1 cellular context compared by ENCODE assay signal in the genomic region with DNA sequence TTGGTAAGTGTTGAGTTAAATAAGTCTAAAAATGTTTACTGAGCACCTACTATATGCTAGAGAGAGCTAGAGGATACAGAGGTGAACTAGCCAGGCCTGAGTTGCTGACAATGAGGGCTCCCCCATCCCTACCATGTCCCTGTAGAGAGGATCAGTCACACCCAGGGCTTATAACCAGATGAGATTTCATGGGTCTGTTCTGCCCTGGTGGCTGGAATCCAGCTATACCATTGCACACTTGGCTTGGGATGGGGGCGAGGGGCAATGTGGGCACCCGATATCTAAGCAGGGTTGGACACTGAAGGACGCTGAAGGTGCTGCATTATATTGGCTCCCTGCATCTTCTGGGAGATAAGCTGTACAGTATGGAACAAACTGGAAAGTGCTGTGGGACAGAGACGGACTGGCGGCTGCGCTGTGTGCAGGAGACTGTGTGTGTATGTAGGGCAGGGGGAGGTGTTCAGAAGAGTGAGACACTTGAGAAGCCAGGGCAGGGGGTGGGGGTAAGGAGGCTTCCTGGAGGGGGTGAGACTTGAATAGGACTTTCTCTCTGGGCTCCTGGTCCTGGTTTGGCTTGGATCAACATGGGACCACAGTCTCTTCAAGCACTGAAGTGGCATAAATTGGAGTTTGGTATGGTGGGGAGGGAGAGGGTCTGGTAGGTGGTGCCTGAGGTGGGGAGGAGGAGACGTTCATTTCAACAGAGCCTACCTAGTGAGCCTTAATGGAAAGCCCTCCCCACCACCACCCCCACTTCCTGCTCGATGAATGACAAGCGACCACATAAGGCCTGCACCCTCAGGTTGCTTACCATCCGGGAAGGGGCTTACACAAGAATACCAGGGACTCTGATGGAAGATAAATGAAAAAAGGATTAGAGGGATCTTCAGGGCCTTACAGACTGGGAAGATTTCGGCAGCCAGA.
TF ChIP-seq lines count a peak whose summit lies in the region.

No MANE protein-coding gene starts in this region.

TF ChIP-seq in GM12878, 131 proteins besides CTCF, POLR2A, EP300 and RAD21:
- TF ChIP-seq CBX5 (IDR thresholded peaks at IDR 0.05; ENCODE audit: low read depth) (peak; percentile 47; the same call in 1 of the 2 replicates), SIN3A (IDR thresholded peaks at IDR 0.05; ENCODE audit: low read depth, low read length) (0 out of 2 replicates have a peak, but pooled peaks have one; percentile 34), ZNF217 (IDR thresholded peaks at IDR 0.05) (no peak), TCF12 (IDR thresholded peaks at IDR 0.05; ENCODE audit: low read depth, low read length) (no peak), IKZF1 (conservative IDR thresholded peaks at IDR 0.05) (0 out of 2 replicates have a peak, but pooled peaks have one; percentile 14), POLR2AphosphoS2 (IDR thresholded peaks at IDR 0.05; ENCODE audit: low read depth, low read length) (peak; percentile 47; the same call in 1 of the 2 replicates), USF2 (IDR thresholded peaks at IDR 0.05; ENCODE audit: borderline replicate concordance, low read depth, low read length) (peak; percentile 35; the same call in 1 of the 2 replicates), PKNOX1 (IDR thresholded peaks at IDR 0.05) (peak; percentile 72), RUNX3 (IDR thresholded peaks at IDR 0.05; ENCODE audit: low read length) (peak; percentile 81), YY1 (IDR thresholded peaks at IDR 0.05; ENCODE audit: low read depth, low read length) (0 out of 2 replicates have a peak, but pooled peaks have one; percentile 10), EGR1 (IDR thresholded peaks at IDR 0.05; ENCODE audit: borderline replicate concordance in 1 of 2, low read depth in 2 of 2, low read length in 2 of 2) (peak in 1 of 2 experiments; percentile 47; a peak in 1 of 3 replicates), CHD4 (IDR thresholded peaks at IDR 0.05) (no peak), PAX5 (IDR thresholded peaks at IDR 0.05; ENCODE audit: borderline replicate concordance, low read depth, low read length) (no peak), LARP7 (IDR thresholded peaks at IDR 0.05) (no peak), CBFB (IDR thresholded peaks at IDR 0.05; ENCODE audit: low read depth) (peak; percentile 3; the same call in 1 of the 2 replicates), MXI1 (IDR thresholded peaks at IDR 0.05; ENCODE audit: low read depth, low read length) (0 out of 2 replicates have a peak, but pooled peaks have one; percentile 27)
- TF ChIP-seq, protein P1, sequence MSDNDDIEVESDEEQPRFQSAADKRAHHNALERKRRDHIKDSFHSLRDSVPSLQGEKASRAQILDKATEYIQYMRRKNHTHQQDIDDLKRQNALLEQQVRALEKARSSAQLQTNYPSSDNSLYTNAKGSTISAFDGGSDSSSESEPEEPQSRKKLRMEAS (IDR thresholded peaks at IDR 0.05; ENCODE audit: low read depth, low read length) = 0 out of 2 replicates have a peak, but pooled peaks have one; percentile 44
- TF ChIP-seq, protein P2, sequence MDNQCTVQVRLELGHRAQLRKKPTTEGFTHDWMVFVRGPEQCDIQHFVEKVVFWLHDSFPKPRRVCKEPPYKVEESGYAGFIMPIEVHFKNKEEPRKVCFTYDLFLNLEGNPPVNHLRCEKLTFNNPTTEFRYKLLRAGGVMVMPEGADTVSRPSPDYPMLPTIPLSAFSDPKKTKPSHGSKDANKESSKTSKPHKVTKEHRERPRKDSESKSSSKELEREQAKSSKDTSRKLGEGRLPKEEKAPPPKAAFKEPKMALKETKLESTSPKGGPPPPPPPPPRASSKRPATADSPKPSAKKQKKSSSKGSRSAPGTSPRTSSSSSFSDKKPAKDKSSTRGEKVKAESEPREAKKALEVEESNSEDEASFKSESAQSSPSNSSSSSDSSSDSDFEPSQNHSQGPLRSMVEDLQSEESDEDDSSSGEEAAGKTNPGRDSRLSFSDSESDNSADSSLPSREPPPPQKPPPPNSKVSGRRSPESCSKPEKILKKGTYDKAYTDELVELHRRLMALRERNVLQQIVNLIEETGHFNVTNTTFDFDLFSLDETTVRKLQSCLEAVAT (IDR thresholded peaks at IDR 0.05) = peak; percentile 50; the same call in 1 of the 2 replicates
- TF ChIP-seq, protein P3, sequence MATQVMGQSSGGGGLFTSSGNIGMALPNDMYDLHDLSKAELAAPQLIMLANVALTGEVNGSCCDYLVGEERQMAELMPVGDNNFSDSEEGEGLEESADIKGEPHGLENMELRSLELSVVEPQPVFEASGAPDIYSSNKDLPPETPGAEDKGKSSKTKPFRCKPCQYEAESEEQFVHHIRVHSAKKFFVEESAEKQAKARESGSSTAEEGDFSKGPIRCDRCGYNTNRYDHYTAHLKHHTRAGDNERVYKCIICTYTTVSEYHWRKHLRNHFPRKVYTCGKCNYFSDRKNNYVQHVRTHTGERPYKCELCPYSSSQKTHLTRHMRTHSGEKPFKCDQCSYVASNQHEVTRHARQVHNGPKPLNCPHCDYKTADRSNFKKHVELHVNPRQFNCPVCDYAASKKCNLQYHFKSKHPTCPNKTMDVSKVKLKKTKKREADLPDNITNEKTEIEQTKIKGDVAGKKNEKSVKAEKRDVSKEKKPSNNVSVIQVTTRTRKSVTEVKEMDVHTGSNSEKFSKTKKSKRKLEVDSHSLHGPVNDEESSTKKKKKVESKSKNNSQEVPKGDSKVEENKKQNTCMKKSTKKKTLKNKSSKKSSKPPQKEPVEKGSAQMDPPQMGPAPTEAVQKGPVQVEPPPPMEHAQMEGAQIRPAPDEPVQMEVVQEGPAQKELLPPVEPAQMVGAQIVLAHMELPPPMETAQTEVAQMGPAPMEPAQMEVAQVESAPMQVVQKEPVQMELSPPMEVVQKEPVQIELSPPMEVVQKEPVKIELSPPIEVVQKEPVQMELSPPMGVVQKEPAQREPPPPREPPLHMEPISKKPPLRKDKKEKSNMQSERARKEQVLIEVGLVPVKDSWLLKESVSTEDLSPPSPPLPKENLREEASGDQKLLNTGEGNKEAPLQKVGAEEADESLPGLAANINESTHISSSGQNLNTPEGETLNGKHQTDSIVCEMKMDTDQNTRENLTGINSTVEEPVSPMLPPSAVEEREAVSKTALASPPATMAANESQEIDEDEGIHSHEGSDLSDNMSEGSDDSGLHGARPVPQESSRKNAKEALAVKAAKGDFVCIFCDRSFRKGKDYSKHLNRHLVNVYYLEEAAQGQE (IDR thresholded peaks at IDR 0.05; ENCODE audit: low read depth, low read length) = no peak
- TF ChIP-seq, protein P4, sequence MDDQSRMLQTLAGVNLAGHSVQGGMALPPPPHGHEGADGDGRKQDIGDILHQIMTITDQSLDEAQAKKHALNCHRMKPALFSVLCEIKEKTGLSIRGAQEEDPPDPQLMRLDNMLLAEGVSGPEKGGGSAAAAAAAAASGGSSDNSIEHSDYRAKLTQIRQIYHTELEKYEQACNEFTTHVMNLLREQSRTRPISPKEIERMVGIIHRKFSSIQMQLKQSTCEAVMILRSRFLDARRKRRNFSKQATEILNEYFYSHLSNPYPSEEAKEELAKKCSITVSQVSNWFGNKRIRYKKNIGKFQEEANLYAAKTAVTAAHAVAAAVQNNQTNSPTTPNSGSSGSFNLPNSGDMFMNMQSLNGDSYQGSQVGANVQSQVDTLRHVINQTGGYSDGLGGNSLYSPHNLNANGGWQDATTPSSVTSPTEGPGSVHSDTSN (IDR thresholded peaks at IDR 0.05; ENCODE audit: insufficient replicate concordance, low read depth, low read length) = peak; percentile 44
